9 cellular contexts compared by ENCODE assay signal in genomic region chr10:114538544-114538906, GRCh38.
DNase-seq lines count a peak whose midpoint lies in the region; ATAC-seq and TF ChIP-seq lines count a peak whose summit lies in the region.
"Had no signal": no experiment of that assay in that cellular context is flagged by ENCODE, and none has a peak within 500 bp of the region (broad histone marks: within the 10 kb centered on the region; RNA-seq: fewer than 3 reads in every experiment).

No MANE protein-coding gene starts in this region.

- H3K4me1 ChIP-seq in esophagus squamous epithelium = peaks cover 30 to 70% (median 33%) of the 10 kb centered on the region in 3 donors

- intact Hi-C loops in esophagus squamous epithelium (cut with DNase I) = no loop called here

- no peaks in the 10 kb centered on the region for H3K9me3 Mint-ChIP-seq in activated CD4-positive, alpha-beta T cell treated with anti-CD3 and anti-CD28 coated beads, Interleukin-2, amount 10 ng/mL, durations not matched to agents 7 days and 5 days
- no peaks in the 10 kb centered on the region for H3K9me3 Mint-ChIP-seq in stimulated activated naive CD8-positive, alpha-beta T cell treated with anti-CD3 and anti-CD28 coated beads, Interleukin-15, Interleukin-2, amounts not matched to agents 100 ng/mL and 50 ng/mL, for 24 hours

- H3K4me1 Mint-ChIP-seq in activated CD4-positive, alpha-beta T cell treated with anti-CD3 and anti-CD28 coated beads, Interleukin-2, amount 10 ng/mL, durations not matched to agents 7 days and 5 days = peaks cover 77% of the 10 kb centered on the region
- H3K4me1 Mint-ChIP-seq in stimulated activated naive CD8-positive, alpha-beta T cell treated with anti-CD3 and anti-CD28 coated beads, Interleukin-15, Interleukin-2, amounts not matched to agents 100 ng/mL and 50 ng/mL, for 24 hours (ENCODE audit: low read depth) = peaks cover 59% of the 10 kb centered on the region

- H3K27me3 Mint-ChIP-seq in activated CD4-positive, alpha-beta T cell treated with anti-CD3 and anti-CD28 coated beads, Interleukin-2, amount 10 ng/mL, durations not matched to agents 7 days and 5 days = no peaks in the 10 kb centered on the region
- no peaks in the 10 kb centered on the region for H3K27me3 Mint-ChIP-seq in stimulated activated naive CD8-positive, alpha-beta T cell treated with anti-CD3 and anti-CD28 coated beads, Interleukin-15, Interleukin-2, amounts not matched to agents 100 ng/mL and 50 ng/mL, for 24 hours

- 20 to 53% methylated on average over 2 to 7 of the region's 9 CpGs for WGBS in esophagus squamous epithelium, 2 donors

- H3K36me3 ChIP-seq in esophagus squamous epithelium = peaks cover 0 to 20% (median 0%) of the 10 kb centered on the region in 3 donors
- H3K36me3 ChIP-seq: brain microvascular endothelial cell had no signal

- TF ChIP-seq CTCF in esophagus squamous epithelium (IDR thresholded peaks at IDR 0.05) = no peak

- TF ChIP-seq POLR2A in esophagus squamous epithelium (IDR thresholded peaks at IDR 0.05) = peak in 1 of 4 donors; percentile 59

- ATAC-seq in HG03571 (IDR thresholded peaks at IDR 0.05; ENCODE audit: unreplicated experiment) = no peak

- H3K27ac Mint-ChIP-seq in activated CD4-positive, alpha-beta T cell treated with anti-CD3 and anti-CD28 coated beads, Interleukin-2, amount 10 ng/mL, durations not matched to agents 7 days and 5 days = peak overlapping the region; percentile 97
- H3K27ac Mint-ChIP-seq in stimulated activated naive CD8-positive, alpha-beta T cell treated with anti-CD3 and anti-CD28 coated beads, Interleukin-15, Interleukin-2, amounts not matched to agents 100 ng/mL and 50 ng/mL, for 24 hours = peak overlapping the region; percentile 97

- peak overlapping the region; percentile 49 for H3K4me3 Mint-ChIP-seq in activated CD4-positive, alpha-beta T cell treated with anti-CD3 and anti-CD28 coated beads, Interleukin-2, amount 10 ng/mL, durations not matched to agents 7 days and 5 days
- peak overlapping the region; percentile 66 for H3K4me3 Mint-ChIP-seq in stimulated activated naive CD8-positive, alpha-beta T cell treated with anti-CD3 and anti-CD28 coated beads, Interleukin-15, Interleukin-2, amounts not matched to agents 100 ng/mL and 50 ng/mL, for 24 hours

- CTCF ChIA-PET in activated CD4-positive, alpha-beta T cell treated with anti-CD3 and anti-CD28 coated beads, Interleukin-2, amount 10 ng/mL, durations not matched to agents 7 days and 5 days (lab: Charles Lee) = interaction anchor here (1.2 kb wide), 1 partner anchor 27 kb away, joined by 4 read pairs; no protein-coding TSS in a partner anchor

- H3K27ac ChIP-seq in esophagus squamous epithelium = peak overlapping the region; percentile 56 to 90 (median 75)
- H3K27ac ChIP-seq: brain microvascular endothelial cell had no signal

- POLR2A ChIA-PET in activated CD4-positive, alpha-beta T cell treated with anti-CD3 and anti-CD28 coated beads, Interleukin-2, amount 10 ng/mL, durations not matched to agents 7 days and 5 days (lab: Charles Lee) = interaction anchor here (0.6 kb wide), 1 partner anchor 13 kb away, joined by 3 read pairs; no protein-coding TSS in a partner anchor

- H3K36me3 Mint-ChIP-seq in activated CD4-positive, alpha-beta T cell treated with anti-CD3 and anti-CD28 coated beads, Interleukin-2, amount 10 ng/mL, durations not matched to agents 7 days and 5 days (ENCODE audit: low read depth) = peaks cover 1% of the 10 kb centered on the region
- no peaks in the 10 kb centered on the region for H3K36me3 Mint-ChIP-seq in stimulated activated naive CD8-positive, alpha-beta T cell treated with anti-CD3 and anti-CD28 coated beads, Interleukin-15, Interleukin-2, amounts not matched to agents 100 ng/mL and 50 ng/mL, for 24 hours (ENCODE audit: low read depth)

- no peaks in the 10 kb centered on the region for H3K9me3 ChIP-seq in esophagus squamous epithelium

- no peak overlapping the region for H3K4me3 ChIP-seq in esophagus squamous epithelium

- no peaks in the 10 kb centered on the region for H3K27me3 ChIP-seq in esophagus squamous epithelium
- H3K27me3 ChIP-seq: brain microvascular endothelial cell had no signal

- peak; percentile 31 for DNase-seq in NCI-H748 (lab: John Stamatoyannopoulos, UW; ENCODE audit: unreplicated experiment)
- no peak for DNase-seq in NCI-H748 treated with DMSO at 0.1 percent for 48 hours (lab: John Stamatoyannopoulos, UW)
- peak; percentile 70 for DNase-seq in activated CD4-positive, alpha-beta T cell treated with anti-CD3 and anti-CD28 coated beads, Interleukin-2, amount 10 ng/mL, durations not matched to agents 7 days and 5 days
- DNase-seq in esophagus squamous epithelium (lab: John Stamatoyannopoulos, UW) = no peak
- DNase-seq in NCI-H187 treated with DMSO at 0.1 percent for 48 hours (lab: John Stamatoyannopoulos, UW) = no peak
- no peak for DNase-seq in NCI-H1436 treated with DMSO at 0.1 percent for 48 hours (lab: John Stamatoyannopoulos, UW)
- DNase-seq: brain microvascular endothelial cell had no signal

Comparison
In these comparisons a context has a peak if more than half of its experiments do, and no peak if none do; other contexts are left out.
1. DNase-seq: peak in NCI-H748 (single experiment) and activated CD4-positive, alpha-beta T cell treated with anti-CD3 and anti-CD28 coated beads, Interleukin-2, amount 10 ng/mL, durations not matched to agents 7 days and 5 days (single experiment); none in NCI-H748 treated with DMSO at 0.1 percent for 48 hours (single experiment), esophagus squamous epithelium (single experiment), NCI-H187 treated with DMSO at 0.1 percent for 48 hours (single experiment) and NCI-H1436 treated with DMSO at 0.1 percent for 48 hours (single experiment).